8 cellular contexts compared by ENCODE assay signal in the genomic region with DNA sequence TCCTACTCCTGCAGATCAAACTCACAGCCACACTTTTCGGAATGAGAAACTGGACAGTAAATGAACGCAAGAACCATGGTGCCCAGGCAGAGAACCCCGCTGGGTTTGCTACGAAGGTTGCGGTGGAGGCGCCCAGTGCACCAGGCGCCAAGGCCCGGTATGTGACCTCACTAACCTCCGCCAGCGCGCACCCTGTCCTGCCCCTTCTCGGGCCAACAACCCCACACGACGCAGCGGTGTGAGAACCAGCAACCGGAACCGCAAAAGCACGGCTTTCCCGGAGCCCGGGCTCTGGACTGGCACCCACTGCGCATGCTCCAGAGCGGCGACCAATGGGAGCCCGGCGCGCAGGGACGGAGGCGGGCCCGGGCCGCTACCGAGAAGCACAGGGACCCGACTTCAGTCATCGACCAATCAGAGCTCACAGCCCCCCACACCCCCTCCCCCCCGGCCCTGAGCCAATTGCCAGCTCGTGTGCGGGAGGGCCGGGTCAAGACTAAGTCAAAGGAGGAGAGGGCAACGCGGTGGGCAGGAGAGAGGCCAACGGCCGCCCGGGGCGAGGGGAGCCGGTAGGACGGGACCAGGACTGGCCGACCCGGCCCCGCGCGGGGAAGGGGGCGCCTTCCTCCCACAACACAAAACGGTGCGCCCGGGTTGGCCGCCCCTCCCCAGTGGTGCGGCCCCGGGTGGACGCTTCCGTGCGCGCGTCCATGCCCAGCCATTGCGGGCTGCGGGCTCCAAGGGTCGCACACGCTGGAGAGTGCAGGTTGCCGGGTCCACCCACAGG. TPM values are rescaled to one million over a fixed set of nuclear protein-coding genes. Genes with fewer than 3 reads are reported as not detected.
DNase-seq lines count a peak whose midpoint lies in the region; ATAC-seq and TF ChIP-seq lines count a peak whose summit lies in the region.

No MANE protein-coding gene starts in this region.

- no peaks in the 10 kb centered on the region for H3K9me3 ChIP-seq in AG04450 (ENCODE audit: control insufficient read depth, insufficient read depth, low read length)
- no peaks in the 10 kb centered on the region for H3K9me3 ChIP-seq in WERI-Rb-1 (ENCODE audit: severe bottlenecking)
- H3K9me3 ChIP-seq in breast epithelium = no peaks in the 10 kb centered on the region
- no peaks in the 10 kb centered on the region for H3K9me3 ChIP-seq in smooth muscle cell (replicated peaks; ENCODE audit: low read depth)

- H3K4me3 ChIP-seq in AG04450 (ENCODE audit: low read depth, low read length) (peak overlapping the region; percentile 76), WERI-Rb-1 (ENCODE audit: low read depth, low read length) (peak overlapping the region; percentile 51), breast epithelium (peak overlapping the region; percentile 66 to 72 (median 67)), smooth muscle cell (peak overlapping the region; percentile 63)

- no peaks in the 10 kb centered on the region for H3F3A ChIP-seq in smooth muscle cell (ENCODE audit: low read depth)

- peak; percentile 89 for ATAC-seq in GM18909 (IDR thresholded peaks at IDR 0.05; ENCODE audit: poor library complexity, unreplicated experiment)
- ATAC-seq in HG03139 (IDR thresholded peaks at IDR 0.05; ENCODE audit: unreplicated experiment) = peak; percentile 86

- H3K9ac ChIP-seq in smooth muscle cell (ENCODE audit: low read depth) = peak overlapping the region; percentile 34

- CTCF ChIA-PET in AG04450 (lab: Charles Lee) = no interaction called here

- no peaks in the 10 kb centered on the region for H3K79me2 ChIP-seq in smooth muscle cell (ENCODE audit: low read depth)

- peak overlapping the region; percentile 91 for H3K4me2 ChIP-seq in smooth muscle cell

- peak; percentile 8 for TF ChIP-seq POLR2A in breast epithelium (IDR thresholded peaks at IDR 0.05)

- POLR2A ChIA-PET in AG04450 (lab: Yijun Ruan, JAX) = interaction anchor here (0.6 to 1.0 kb wide), 5 partner anchors 20 to 282 kb away, joined by 3 to 9 read pairs (median 3); a partner anchor contains a TSS

- DNase-seq in AG04450 (ENCODE audit: low read depth, low spot score) (peak; percentile 45), NCI-H2196 treated with DMSO at 0.1 percent for 48 hours (lab: John Stamatoyannopoulos, UW; ENCODE audit: unreplicated experiment) (peak; percentile 69), WERI-Rb-1 (peak; percentile 87), breast epithelium (ENCODE audit: low spot score in 2 of 2) (peak; percentile 84 to 85), iPS-NIHi7 (ENCODE audit: extremely low spot score) (peak; percentile 96), smooth muscle cell (lab: John Stamatoyannopoulos, UW; ENCODE audit: unreplicated experiment) (peak; percentile 59)

- TF ChIP-seq CTCF in AG04450 (IDR thresholded peaks at IDR 0.05; ENCODE audit: low read depth, low read length) = no peak
- no peak for TF ChIP-seq CTCF in WERI-Rb-1 (IDR thresholded peaks at IDR 0.05; ENCODE audit: low read depth, low read length)
- no peak for TF ChIP-seq CTCF in breast epithelium (IDR thresholded peaks at IDR 0.05)
- no peak for TF ChIP-seq CTCF in smooth muscle cell (IDR thresholded peaks at IDR 0.05; ENCODE audit: borderline replicate concordance, insufficient read depth, poor library complexity, severe bottlenecking)

- H3K4me1 ChIP-seq in breast epithelium (no peaks in the 10 kb centered on the region), smooth muscle cell (ENCODE audit: low read depth) (no peaks in the 10 kb centered on the region)

- H3K27me3 ChIP-seq in AG04450 (ENCODE audit: control insufficient read depth, insufficient read depth, low read length) = no peaks in the 10 kb centered on the region
- peaks cover 15% of the 10 kb centered on the region for H3K27me3 ChIP-seq in WERI-Rb-1 (ENCODE audit: insufficient read depth, low read depth, severe bottlenecking)
- H3K27me3 ChIP-seq in breast epithelium = peaks cover 0 to 24% of the 10 kb centered on the region in 2 donors
- H3K27me3 ChIP-seq in smooth muscle cell (ENCODE audit: low read depth) = no peaks in the 10 kb centered on the region

- peak overlapping the region; percentile 90 for H2AFZ ChIP-seq in smooth muscle cell (ENCODE audit: low read depth)

- H3K36me3 ChIP-seq in WERI-Rb-1 = no peaks in the 10 kb centered on the region
- H3K36me3 ChIP-seq in breast epithelium = no peaks in the 10 kb centered on the region
- no peaks in the 10 kb centered on the region for H3K36me3 ChIP-seq in smooth muscle cell (ENCODE audit: low read depth)

- no peaks in the 10 kb centered on the region for H4K20me1 ChIP-seq in smooth muscle cell (ENCODE audit: low read depth)

- intact Hi-C loops in breast epithelium (cut with DNase I; ENCODE audit: low total_unique reads) = loop anchor here (10.0 kb wide), 1 partner anchor 219 kb away; a partner anchor contains a TSS

- 36% methylated on average over 63 of the region's 67 CpGs for WGBS in smooth muscle cell (ENCODE audit: low lambda C conversion rate)

- H3K27ac ChIP-seq in AG04450 (ENCODE audit: low read depth, low read length) (peak overlapping the region; percentile 21), WERI-Rb-1 (peak overlapping the region; percentile 84), breast epithelium (peak overlapping the region; percentile 83 to 85), smooth muscle cell (ENCODE audit: low read depth) (peak overlapping the region; percentile 49)

RNA-seq across cellular contexts. Expression of a gene that starts 7.3 kb away (rescaled TPM):
- polyA plus RNA-seq in AG04450 (2011; rRNA removed) = 0.14 TPM in 1 of 2 replicates, not detected in the other
- not detected in 2 replicates for polyA minus RNA-seq in AG04450 (2011; rRNA and poly(A)+ RNA removed)
- total RNA-seq in breast epithelium = 10 to 100 TPM in 1 of 3 donors, 1 to 10 TPM in 2; 2.3 to 12.5 (median 6.0) TPM
- 0.54 and 2.5 TPM in 2 replicates for total RNA-seq in smooth muscle cell
- polyA plus RNA-seq in smooth muscle cell = 0.15 and 0.24 TPM in 2 replicates

RNA-seq across cellular contexts. Expression of a gene that starts 20.2 kb away (rescaled TPM):
- polyA plus RNA-seq in AG04450 (2011; rRNA removed) (2.4 and 3.1 TPM in 2 replicates), smooth muscle cell (5.6 and 7.7 TPM in 2 replicates)
- 3.2 and 4.6 TPM in 2 replicates for polyA minus RNA-seq in AG04450 (2011; rRNA and poly(A)+ RNA removed)
- total RNA-seq in breast epithelium (1 to 10 TPM; 3.6 to 7.0 (median 5.3) TPM), smooth muscle cell (2.6 and 2.7 TPM in 2 replicates)

Comparison
In these comparisons a context has a peak if more than half of its experiments do, and no peak if none do; other contexts are left out.
1. Peak in every context shown above with its lines: DNase-seq, ATAC-seq, H3K4me3 ChIP-seq and H3K27ac ChIP-seq.
2. DNase-seq: peak in every context shown above with its lines; median percentile 96 in iPS-NIHi7; 87 in WERI-Rb-1; 84 in breast epithelium; 69 in NCI-H2196 treated with DMSO at 0.1 percent for 48 hours; 59 in smooth muscle cell; 45 in AG04450.
3. H3K27ac ChIP-seq: peak in every context shown above with its lines; median percentile 84 in WERI-Rb-1; 84 in breast epithelium; 49 in smooth muscle cell; 21 in AG04450.